Comparison of ENCODE assay signal across 1 cellular context in genomic region chr5:89280103-89281037, GRCh38.
TF ChIP-seq lines count a peak whose summit lies in the region.

No MANE protein-coding gene starts in this region.

TF ChIP-seq in GM12878, 131 proteins besides CTCF, POLR2A, EP300 and RAD21:
- TF ChIP-seq MLLT1 (IDR thresholded peaks at IDR 0.05) (no peak), MYB (IDR thresholded peaks at IDR 0.05; ENCODE audit: borderline replicate concordance, low read depth, low read length) (no peak), ATF7 (IDR thresholded peaks at IDR 0.05; ENCODE audit: low read depth) (0 out of 2 replicates have a peak, but pooled peaks have one; percentile 21), SIX5 (IDR thresholded peaks at IDR 0.05; ENCODE audit: low read depth, low read length, severe bottlenecking) (no peak), IRF3 (IDR thresholded peaks at IDR 0.05) (no peak), PAX8 (IDR thresholded peaks at IDR 0.05) (no peak), HSF1 (IDR thresholded peaks at IDR 0.05; ENCODE audit: low read depth, low read length) (no peak), ATF2 (IDR thresholded peaks at IDR 0.05; ENCODE audit: low read length) (peak; percentile 57), YBX1 (IDR thresholded peaks at IDR 0.05) (no peak), BCL11A (IDR thresholded peaks at IDR 0.05; ENCODE audit: low read depth, low read length) (no peak), HDAC6 (IDR thresholded peaks at IDR 0.05; ENCODE audit: unreplicated experiment) (no peak), HDAC2 (IDR thresholded peaks at IDR 0.05) (no peak), RELB (IDR thresholded peaks at IDR 0.05; ENCODE audit: low read depth) (no peak), SMC3 (IDR thresholded peaks at IDR 0.05; ENCODE audit: borderline replicate concordance, low read length) (no peak), SREBF1 (IDR thresholded peaks at IDR 0.05; ENCODE audit: low read length) (no peak), EED (IDR thresholded peaks at IDR 0.05; ENCODE audit: low read depth) (peak; percentile 57; the same call in 1 of the 2 replicates), NFIC (IDR thresholded peaks at IDR 0.05; ENCODE audit: low read depth, low read length) (peak; percentile 89), MTA3 (IDR thresholded peaks at IDR 0.05; ENCODE audit: borderline replicate concordance, low read length) (peak; percentile 21; the same call in 1 of the 2 replicates), BCL3 (IDR thresholded peaks at IDR 0.05; ENCODE audit: borderline replicate concordance, insufficient read depth, low read depth, low read length, poor library complexity, severe bottlenecking) (peak; percentile 38), TBL1XR1 (IDR thresholded peaks at IDR 0.05; ENCODE audit: low read depth, low read length) (no peak), RUNX3 (IDR thresholded peaks at IDR 0.05; ENCODE audit: low read length) (peak; percentile 68), IKZF2 (IDR thresholded peaks at IDR 0.05) (peak; percentile 20 to 37; a peak in 2 of 4 replicates), IKZF1 (conservative IDR thresholded peaks at IDR 0.05) (no peak), SMARCA5 (IDR thresholded peaks at IDR 0.05) (no peak), NFYA (IDR thresholded peaks at IDR 0.05; ENCODE audit: borderline replicate concordance, low read depth, low read length) (no peak), EZH2 (IDR thresholded peaks at IDR 0.05; ENCODE audit: borderline replicate concordance, control insufficient read depth, low read depth, low read length) (no peak), KAT2A (conservative IDR thresholded peaks at IDR 0.05; ENCODE audit: control insufficient read depth, low read depth, low read length) (no peak), GABPA (IDR thresholded peaks at IDR 0.05; ENCODE audit: low read depth) (0 out of 2 replicates have a peak, but pooled peaks have one; percentile 35), NR2C1 (IDR thresholded peaks at IDR 0.05) (no peak), CHD4 (IDR thresholded peaks at IDR 0.05) (no peak), ELK1 (IDR thresholded peaks at IDR 0.05; ENCODE audit: low read depth, low read length) (no peak), KLF5 (IDR thresholded peaks at IDR 0.05; ENCODE audit: partially characterized antibody) (no peak), PBX3 (IDR thresholded peaks at IDR 0.05; ENCODE audit: insufficient replicate concordance, low read depth, low read length) (no peak), BHLHE40 (IDR thresholded peaks at IDR 0.05; ENCODE audit: borderline replicate concordance in 1 of 2, low read depth in 2 of 2, low read length in 1 of 2) (no peak), TCF12 (IDR thresholded peaks at IDR 0.05; ENCODE audit: low read depth, low read length) (0 out of 2 replicates have a peak, but pooled peaks have one; percentile 39), ATF3 (IDR thresholded peaks at IDR 0.05; ENCODE audit: borderline replicate concordance, extremely low read depth, low read depth, low read length) (no peak), PML (IDR thresholded peaks at IDR 0.05; ENCODE audit: low read length) (0 out of 2 replicates have a peak, but pooled peaks have one; percentile 42), STAT1 (conservative IDR thresholded peaks at IDR 0.05) (no peak), TCF3 (IDR thresholded peaks at IDR 0.05; ENCODE audit: borderline replicate concordance, insufficient read depth, low read depth, low read length) (no peak; the same call in 1 of the 2 replicates), FOXM1 (IDR thresholded peaks at IDR 0.05; ENCODE audit: low read depth, low read length) (peak; percentile 66; the same call in 1 of the 2 replicates), SRF (IDR thresholded peaks at IDR 0.05; ENCODE audit: low read depth in 2 of 2, low read length in 2 of 2) (no peak), ZNF207 (IDR thresholded peaks at IDR 0.05; ENCODE audit: borderline replicate concordance) (no peak), CREB1 (IDR thresholded peaks at IDR 0.05; ENCODE audit: low read depth) (no peak), STAT3 (IDR thresholded peaks at IDR 0.05; ENCODE audit: low read depth, low read length) (no peak), SUZ12 (IDR thresholded peaks at IDR 0.05; ENCODE audit: unreplicated experiment) (no peak), ZNF24 (IDR thresholded peaks at IDR 0.05) (0 out of 2 replicates have a peak, but pooled peaks have one; percentile 14), ZNF622 (IDR thresholded peaks at IDR 0.05) (no peak), ZNF687 (IDR thresholded peaks at IDR 0.05) (no peak), BMI1 (IDR thresholded peaks at IDR 0.05; ENCODE audit: borderline replicate concordance) (no peak)
